ENCODE assay signal across 13 cellular contexts in genomic region chr19:47955936-47956335, GRCh38. TPM values are rescaled to one million over a fixed set of nuclear protein-coding genes. Genes with fewer than 3 reads are reported as not detected.
"Had no signal": no experiment of that assay in that cellular context is flagged by ENCODE, and none has a peak within 500 bp of the region (broad histone marks: within the 10 kb centered on the region; RNA-seq: fewer than 3 reads in every experiment).

No MANE protein-coding gene starts in this region.

RNA-seq across cellular contexts. Expression of gene BSPH1, which starts 36.0 kb away (rescaled TPM):
- total RNA-seq: activated B cell treated with CpG ODN at 0.5 μM for 24 hours; activated CD4-positive, alpha-beta memory T cell treated with anti-CD3 and anti-CD28 coated beads for 36 hours; activated CD4-positive, alpha-beta T cell treated with anti-CD3 and anti-CD28 coated beads, Interleukin-2, amount 10 ng/mL, durations not matched to agents 7 days and 5 days; activated naive CD4-positive, alpha-beta T cell treated with anti-CD3 and anti-CD28 coated beads, Interleukin-2, amount 50 U/mL, for 72 hours; activated T-cell treated with anti-CD3 and anti-CD28 coated beads, Interleukin-2, amount 50 U/mL, for 72 hours; activated T-helper 17 cell treated with anti-CD3 and anti-CD28 coated beads, Interleukin-2, amount 50 U/mL, for 72 hours; bronchial epithelial cell; LHCN-M2; NCI-H460; Right ventricle myocardium inferior; SK-MEL-5; T-cell; T-helper 17 cell had no signal

RNA-seq across cellular contexts. Expression of gene ELSPBP1, which starts 38.5 kb away (rescaled TPM):
- total RNA-seq: activated B cell treated with CpG ODN at 0.5 μM for 24 hours; activated CD4-positive, alpha-beta memory T cell treated with anti-CD3 and anti-CD28 coated beads for 36 hours; activated CD4-positive, alpha-beta T cell treated with anti-CD3 and anti-CD28 coated beads, Interleukin-2, amount 10 ng/mL, durations not matched to agents 7 days and 5 days; activated naive CD4-positive, alpha-beta T cell treated with anti-CD3 and anti-CD28 coated beads, Interleukin-2, amount 50 U/mL, for 72 hours; activated T-cell treated with anti-CD3 and anti-CD28 coated beads, Interleukin-2, amount 50 U/mL, for 72 hours; activated T-helper 17 cell treated with anti-CD3 and anti-CD28 coated beads, Interleukin-2, amount 50 U/mL, for 72 hours; bronchial epithelial cell; LHCN-M2; NCI-H460; Right ventricle myocardium inferior; T-cell; T-helper 17 cell had no signal
